In the genomic region with DNA sequence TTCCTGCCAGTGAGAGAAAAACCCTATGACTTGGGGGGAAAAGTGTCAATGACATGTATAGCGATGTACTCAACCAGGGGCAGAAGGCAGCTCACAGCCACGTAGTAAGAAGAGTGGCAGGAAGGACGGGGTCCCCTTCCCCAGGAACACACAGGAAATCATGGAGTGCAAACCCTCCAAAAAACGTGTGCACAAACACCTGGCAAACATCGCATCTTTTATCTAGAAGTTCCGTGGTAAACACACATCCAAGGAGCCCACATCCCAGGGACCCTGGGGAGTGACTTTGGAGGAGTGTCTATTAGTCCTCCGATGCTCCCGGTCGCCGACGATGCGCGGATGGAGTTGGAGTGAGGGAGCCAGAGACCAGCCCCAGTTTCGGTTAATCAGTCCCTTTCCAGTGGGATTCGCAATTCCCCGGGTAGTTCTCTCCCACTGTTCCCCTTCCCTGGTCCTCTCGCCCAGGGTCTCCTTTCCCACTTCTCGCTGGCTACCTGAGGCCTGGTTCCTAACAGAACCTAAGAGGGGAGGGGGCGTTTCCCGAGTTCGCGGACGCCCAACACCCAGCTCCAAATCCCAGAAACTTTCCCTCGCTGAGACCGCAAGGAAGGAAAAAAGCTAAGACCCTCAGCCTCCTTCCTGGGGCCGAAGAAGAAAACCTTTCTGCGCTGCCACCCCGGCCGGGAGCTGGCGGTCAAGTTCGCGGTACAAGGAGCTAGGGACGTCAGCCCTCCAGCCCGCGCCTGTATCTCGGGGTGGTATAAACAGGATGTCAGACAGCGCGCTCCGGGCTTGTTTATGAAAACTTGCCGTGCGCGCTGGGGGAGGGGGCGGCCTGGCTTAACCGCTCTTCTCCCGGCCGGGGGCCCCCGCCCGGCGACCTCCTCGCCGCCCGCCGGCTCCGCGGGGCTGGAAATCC, we compare ENCODE assay signal across 8 cellular contexts. TPM values are rescaled to one million over a fixed set of nuclear protein-coding genes. Genes with fewer than 3 reads are reported as not detected.
DNase-seq lines count a peak whose midpoint lies in the region; ATAC-seq, FAIRE-seq and TF ChIP-seq lines count a peak whose summit lies in the region.

No MANE protein-coding gene starts in this region.

- WGBS in pancreas, 2 donors, result 0 to 1% methylated on average over 46 to 55 of the region's 55 CpGs

- peak; percentile 50 for DNase-seq in Ammon's horn (ENCODE audit: low spot score)
- DNase-seq in GM19238 (ENCODE audit: insufficient read length, low spot score), result peak; percentile 64
- DNase-seq in SJSA1 (ENCODE audit: low read depth in 1 of 2, low spot score in 2 of 2), result peak; percentile 82 to 83
- DNase-seq in activated naive CD4-positive, alpha-beta T cell treated with anti-CD3 and anti-CD28 coated beads, Interleukin-2, amount 10 ng/mL, durations not matched to agents 7 days and 5 days, result peak; percentile 87
- DNase-seq in glutamatergic neuron, result peak; percentile 58
- peak; percentile 41 to 85 (median 64) for DNase-seq in pancreas
- peak; percentile 74 for DNase-seq in type B pancreatic cell (ENCODE audit: extremely low spot score, unreplicated experiment)

- ATAC-seq in HG03354 (IDR thresholded peaks at IDR 0.05; ENCODE audit: poor library complexity, severe bottlenecking, unreplicated experiment), result peak; percentile 58
- ATAC-seq in pancreas, result peak; percentile 28 to 53 (median 48)

- H3K36me3 ChIP-seq in SJSA1, result peaks cover 8% of the 10 kb centered on the region
- no peaks in the 10 kb centered on the region for H3K36me3 ChIP-seq in pancreas

- H3K4me3 ChIP-seq in SJSA1, result peak overlapping the region; percentile 100
- H3K4me3 ChIP-seq in pancreas, result peak overlapping the region; percentile 62 to 98 (median 88)

- H3K27me3 ChIP-seq in SJSA1 (replicated peaks), result no peaks in the 10 kb centered on the region
- H3K27me3 ChIP-seq in pancreas, result no peaks in the 10 kb centered on the region

- TF ChIP-seq CTCF in glutamatergic neuron (IDR thresholded peaks at IDR 0.05; ENCODE audit: partially characterized antibody, unreplicated experiment) (no peak), pancreas (IDR thresholded peaks at IDR 0.05) (no peak), type B pancreatic cell (conservative IDR thresholded peaks at IDR 0.05) (peak; percentile 24)

- H3K9me3 Mint-ChIP-seq in activated naive CD4-positive, alpha-beta T cell treated with anti-CD3 and anti-CD28 coated beads, Interleukin-2, amount 10 ng/mL, durations not matched to agents 7 days and 5 days, result no peaks in the 10 kb centered on the region
- H3K9me3 Mint-ChIP-seq in glutamatergic neuron (ENCODE audit: unreplicated experiment) (no peaks in the 10 kb centered on the region), type B pancreatic cell (no peaks in the 10 kb centered on the region)

- peak overlapping the region; percentile 92 for H3K27ac Mint-ChIP-seq in activated naive CD4-positive, alpha-beta T cell treated with anti-CD3 and anti-CD28 coated beads, Interleukin-2, amount 10 ng/mL, durations not matched to agents 7 days and 5 days
- no peak overlapping the region for H3K27ac Mint-ChIP-seq in glutamatergic neuron (ENCODE audit: unreplicated experiment)
- H3K27ac Mint-ChIP-seq in type B pancreatic cell, result peak overlapping the region; percentile 89

- H3K27me3 Mint-ChIP-seq in activated naive CD4-positive, alpha-beta T cell treated with anti-CD3 and anti-CD28 coated beads, Interleukin-2, amount 10 ng/mL, durations not matched to agents 7 days and 5 days, result peaks cover 4% of the 10 kb centered on the region
- H3K27me3 Mint-ChIP-seq in glutamatergic neuron (ENCODE audit: unreplicated experiment) (peaks cover 6% of the 10 kb centered on the region), type B pancreatic cell (peaks cover 6% of the 10 kb centered on the region)

- CTCF ChIA-PET in activated naive CD4-positive, alpha-beta T cell treated with anti-CD3 and anti-CD28 coated beads, Interleukin-2, amount 10 ng/mL, durations not matched to agents 7 days and 5 days (lab: Charles Lee), result interaction anchor here (1.0 to 1.2 kb wide), 2 partner anchors 38 to 88 kb away, joined by 3 read pairs; no protein-coding TSS in a partner anchor

- intact Hi-C loops in pancreas (cut with DNase I), result no loop called here

- FAIRE-seq in pancreas (lab: Jason Lieb, UNC), result no peak

- H3K4me1 ChIP-seq in SJSA1 (replicated peaks) (peaks cover 10% of the 10 kb centered on the region), pancreas (peaks cover 14 to 24% (median 24%) of the 10 kb centered on the region in 3 donors)

- peaks cover 65% of the 10 kb centered on the region for H3K4me1 Mint-ChIP-seq in activated naive CD4-positive, alpha-beta T cell treated with anti-CD3 and anti-CD28 coated beads, Interleukin-2, amount 10 ng/mL, durations not matched to agents 7 days and 5 days
- H3K4me1 Mint-ChIP-seq in glutamatergic neuron (ENCODE audit: low read depth, unreplicated experiment) (peaks cover 12% of the 10 kb centered on the region), type B pancreatic cell (ENCODE audit: unreplicated experiment) (peaks cover 27% of the 10 kb centered on the region)

- peak overlapping the region; percentile 93 for H3K27ac ChIP-seq in SJSA1
- H3K27ac ChIP-seq in pancreas, result peak overlapping the region; percentile 81 to 97 (median 92)

- H3K9me3 ChIP-seq in SJSA1 (replicated peaks) (no peaks in the 10 kb centered on the region; the same call in 1 of the 2 replicates), pancreas (no peaks in the 10 kb centered on the region)

- H3K4me3 Mint-ChIP-seq in activated naive CD4-positive, alpha-beta T cell treated with anti-CD3 and anti-CD28 coated beads, Interleukin-2, amount 10 ng/mL, durations not matched to agents 7 days and 5 days, result peak overlapping the region; percentile 92
- H3K4me3 Mint-ChIP-seq in glutamatergic neuron (ENCODE audit: unreplicated experiment), result peak overlapping the region; percentile 90
- peak overlapping the region; percentile 92 for H3K4me3 Mint-ChIP-seq in type B pancreatic cell

- peaks cover 26% of the 10 kb centered on the region for H3K36me3 Mint-ChIP-seq in activated naive CD4-positive, alpha-beta T cell treated with anti-CD3 and anti-CD28 coated beads, Interleukin-2, amount 10 ng/mL, durations not matched to agents 7 days and 5 days
- H3K36me3 Mint-ChIP-seq in glutamatergic neuron (ENCODE audit: unreplicated experiment) (no peaks in the 10 kb centered on the region), type B pancreatic cell (no peaks in the 10 kb centered on the region)

RNA-seq across cellular contexts. Expression of gene JAK1, which starts 0.9 kb away (rescaled TPM):
- total RNA-seq in SJSA1 (2014; rRNA removed; shearing (Covaris generic)), result 99.7 and 172 TPM in 2 replicates
- total RNA-seq in glutamatergic neuron (ENCODE audit: unreplicated experiment) (16.9 TPM), pancreas (10 to 100 TPM; 44.3 to 89.8 (median 54.4) TPM), type B pancreatic cell (ENCODE audit: low replicate concordance) (54.8 and 57.2 TPM in 2 replicates)
- 10 to 100 TPM; 15.5 to 26.5 TPM for polyA plus RNA-seq in pancreas

Comparison
In these comparisons a context has a peak if more than half of its experiments do, and no peak if none do; other contexts are left out.
1. Peak in every context shown above with its lines: DNase-seq, ATAC-seq, H3K4me3 ChIP-seq and H3K27ac ChIP-seq.